1 cellular context compared by ENCODE assay signal in the genomic region with DNA sequence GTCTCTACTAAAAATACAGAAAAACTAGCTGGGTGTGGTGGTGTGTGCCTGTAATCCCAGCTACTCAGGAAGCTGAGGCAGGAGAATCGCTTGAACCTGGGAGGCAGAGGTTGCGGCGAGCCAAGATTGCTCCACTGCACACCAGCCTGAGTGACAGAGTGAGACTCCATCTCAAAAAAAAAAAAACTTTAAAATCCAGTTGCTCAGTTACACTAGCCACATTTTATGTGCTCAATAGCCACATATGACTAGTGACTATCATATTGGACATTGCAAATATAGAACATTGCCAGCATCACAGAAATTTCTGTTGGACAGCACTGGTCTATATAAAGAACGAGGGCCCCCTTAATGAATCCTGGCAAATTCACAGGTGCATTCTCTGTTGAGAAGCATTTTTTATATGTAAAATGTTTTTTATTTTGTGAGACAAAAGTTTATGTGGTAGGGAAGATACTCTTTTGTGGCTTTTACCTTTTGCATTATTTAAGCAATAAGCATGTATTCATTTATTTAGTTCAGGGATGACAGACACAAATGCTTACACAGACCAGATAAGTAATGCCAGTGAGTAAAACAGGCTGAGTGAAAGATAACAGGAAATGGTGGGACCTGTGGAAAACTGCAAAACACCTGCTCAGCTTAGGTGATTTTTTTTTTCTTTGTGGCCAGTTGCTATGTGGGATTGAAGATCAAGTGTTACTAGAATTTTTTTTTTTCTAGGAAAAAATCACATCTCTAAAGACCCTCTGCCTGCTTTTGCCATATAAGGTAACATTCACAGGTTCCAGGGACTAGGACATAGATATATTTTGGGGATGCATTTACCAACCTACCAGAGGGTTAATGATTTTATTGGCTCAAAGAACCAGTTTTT.
TF ChIP-seq lines count a peak whose summit lies in the region.

No MANE protein-coding gene starts in this region.

TF ChIP-seq in GM12878, 131 proteins besides CTCF, POLR2A, EP300 and RAD21:
- TF ChIP-seq, protein P1, sequence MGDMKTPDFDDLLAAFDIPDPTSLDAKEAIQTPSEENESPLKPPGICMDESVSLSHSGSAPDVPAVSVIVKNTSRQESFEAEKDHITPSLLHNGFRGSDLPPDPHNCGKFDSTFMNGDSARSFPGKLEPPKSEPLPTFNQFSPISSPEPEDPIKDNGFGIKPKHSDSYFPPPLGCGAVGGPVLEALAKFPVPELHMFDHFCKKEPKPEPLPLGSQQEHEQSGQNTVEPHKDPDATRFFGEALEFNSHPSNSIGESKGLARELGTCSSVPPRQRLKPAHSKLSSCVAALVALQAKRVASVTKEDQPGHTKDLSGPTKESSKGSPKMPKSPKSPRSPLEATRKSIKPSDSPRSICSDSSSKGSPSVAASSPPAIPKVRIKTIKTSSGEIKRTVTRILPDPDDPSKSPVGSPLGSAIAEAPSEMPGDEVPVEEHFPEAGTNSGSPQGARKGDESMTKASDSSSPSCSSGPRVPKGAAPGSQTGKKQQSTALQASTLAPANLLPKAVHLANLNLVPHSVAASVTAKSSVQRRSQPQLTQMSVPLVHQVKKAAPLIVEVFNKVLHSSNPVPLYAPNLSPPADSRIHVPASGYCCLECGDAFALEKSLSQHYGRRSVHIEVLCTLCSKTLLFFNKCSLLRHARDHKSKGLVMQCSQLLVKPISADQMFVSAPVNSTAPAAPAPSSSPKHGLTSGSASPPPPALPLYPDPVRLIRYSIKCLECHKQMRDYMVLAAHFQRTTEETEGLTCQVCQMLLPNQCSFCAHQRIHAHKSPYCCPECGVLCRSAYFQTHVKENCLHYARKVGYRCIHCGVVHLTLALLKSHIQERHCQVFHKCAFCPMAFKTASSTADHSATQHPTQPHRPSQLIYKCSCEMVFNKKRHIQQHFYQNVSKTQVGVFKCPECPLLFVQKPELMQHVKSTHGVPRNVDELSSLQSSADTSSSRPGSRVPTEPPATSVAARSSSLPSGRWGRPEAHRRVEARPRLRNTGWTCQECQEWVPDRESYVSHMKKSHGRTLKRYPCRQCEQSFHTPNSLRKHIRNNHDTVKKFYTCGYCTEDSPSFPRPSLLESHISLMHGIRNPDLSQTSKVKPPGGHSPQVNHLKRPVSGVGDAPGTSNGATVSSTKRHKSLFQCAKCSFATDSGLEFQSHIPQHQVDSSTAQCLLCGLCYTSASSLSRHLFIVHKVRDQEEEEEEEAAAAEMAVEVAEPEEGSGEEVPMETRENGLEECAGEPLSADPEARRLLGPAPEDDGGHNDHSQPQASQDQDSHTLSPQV (IDR thresholded peaks at IDR 0.05) = no peak
- TF ChIP-seq, protein P2, sequence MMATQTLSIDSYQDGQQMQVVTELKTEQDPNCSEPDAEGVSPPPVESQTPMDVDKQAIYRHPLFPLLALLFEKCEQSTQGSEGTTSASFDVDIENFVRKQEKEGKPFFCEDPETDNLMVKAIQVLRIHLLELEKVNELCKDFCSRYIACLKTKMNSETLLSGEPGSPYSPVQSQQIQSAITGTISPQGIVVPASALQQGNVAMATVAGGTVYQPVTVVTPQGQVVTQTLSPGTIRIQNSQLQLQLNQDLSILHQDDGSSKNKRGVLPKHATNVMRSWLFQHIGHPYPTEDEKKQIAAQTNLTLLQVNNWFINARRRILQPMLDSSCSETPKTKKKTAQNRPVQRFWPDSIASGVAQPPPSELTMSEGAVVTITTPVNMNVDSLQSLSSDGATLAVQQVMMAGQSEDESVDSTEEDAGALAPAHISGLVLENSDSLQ (IDR thresholded peaks at IDR 0.05) = peak; percentile 52; the same call in 1 of the 2 replicates
- TF ChIP-seq, protein P3, sequence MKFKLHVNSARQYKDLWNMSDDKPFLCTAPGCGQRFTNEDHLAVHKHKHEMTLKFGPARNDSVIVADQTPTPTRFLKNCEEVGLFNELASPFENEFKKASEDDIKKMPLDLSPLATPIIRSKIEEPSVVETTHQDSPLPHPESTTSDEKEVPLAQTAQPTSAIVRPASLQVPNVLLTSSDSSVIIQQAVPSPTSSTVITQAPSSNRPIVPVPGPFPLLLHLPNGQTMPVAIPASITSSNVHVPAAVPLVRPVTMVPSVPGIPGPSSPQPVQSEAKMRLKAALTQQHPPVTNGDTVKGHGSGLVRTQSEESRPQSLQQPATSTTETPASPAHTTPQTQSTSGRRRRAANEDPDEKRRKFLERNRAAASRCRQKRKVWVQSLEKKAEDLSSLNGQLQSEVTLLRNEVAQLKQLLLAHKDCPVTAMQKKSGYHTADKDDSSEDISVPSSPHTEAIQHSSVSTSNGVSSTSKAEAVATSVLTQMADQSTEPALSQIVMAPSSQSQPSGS (IDR thresholded peaks at IDR 0.05; ENCODE audit: low read length) = peak; percentile 39; the same call in 1 of the 2 replicates
- TF ChIP-seq SRF (IDR thresholded peaks at IDR 0.05; ENCODE audit: low read depth in 2 of 2, low read length in 2 of 2) = peak in 1 of 2 experiments; percentile 42; a peak in 1 of 4 replicates
- peak; percentile 31; the same call in 1 of the 2 replicates for TF ChIP-seq RUNX3 (IDR thresholded peaks at IDR 0.05; ENCODE audit: low read length)
- TF ChIP-seq MEF2A (IDR thresholded peaks at IDR 0.05; ENCODE audit: insufficient read depth, low read depth, low read length) = 0 out of 2 replicates have a peak, but pooled peaks have one; percentile 6
